Comparison of ENCODE assay signal across 38 cellular contexts in the genomic region with DNA sequence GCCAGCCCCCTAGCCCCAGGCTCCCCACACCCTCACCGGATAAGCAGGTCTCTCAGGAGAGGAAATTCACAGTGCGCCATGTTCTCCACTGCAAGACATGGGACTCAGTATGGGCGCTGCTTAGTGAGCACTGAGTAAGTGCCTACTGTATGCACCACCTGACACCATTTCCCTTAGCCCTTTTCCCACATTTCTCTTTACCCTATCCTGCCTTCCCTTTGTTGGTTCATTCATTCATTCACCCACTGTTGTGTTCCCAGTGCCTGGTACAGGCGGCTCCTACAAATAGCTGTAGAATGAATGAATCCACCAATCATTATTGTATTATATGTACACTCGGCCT. TPM values are rescaled to one million over a fixed set of nuclear protein-coding genes. Genes with fewer than 3 reads are reported as not detected.
"Had no signal": no experiment of that assay in that cellular context is flagged by ENCODE, and none has a peak within 500 bp of the region (broad histone marks: within the 10 kb centered on the region; RNA-seq: fewer than 3 reads in every experiment).

No MANE protein-coding gene starts in this region.

- H3K4me2 ChIP-seq: KMS-11 had no signal

- H3K9me3 ChIP-seq: MG63 had no signal

- H3K4me3 ChIP-seq: MG63 had no signal

- H3K36me3 ChIP-seq: MG63 had no signal

- DNase-seq: Karpas-422, Kasumi-1, MG63, MM.1S, NCI-H1048, NCI-H1092, NCI-H1092 treated with DMSO at 0.1 percent for 48 hours, NCI-H1105, NCI-H1105 treated with DMSO at 0.1 percent for 48 hours, NCI-H1417, NCI-H1417 treated with DMSO at 0.1 percent for 48 hours, NCI-H1436, NCI-H1436 treated with DMSO at 0.1 percent for 48 hours, NCI-H146, NCI-H1694, NCI-H1694 treated with DMSO at 0.1 percent for 48 hours, NCI-H187, NCI-H187 treated with DMSO at 0.1 percent for 48 hours, NCI-H1930, NCI-H2029, NCI-H2029 treated with DMSO at 0.1 percent for 48 hours, NCI-H2081, NCI-H2081 treated with DMSO at 0.1 percent for 48 hours, NCI-H2107, NCI-H2171, NCI-H2171 treated with DMSO at 0.1 percent for 48 hours, NCI-H2227 treated with DMSO at 0.1 percent for 48 hours, NCI-H226, NCI-H345, NCI-H446, NCI-H446 treated with DMSO at 0.1 percent for 48 hours, NCI-H510A, NCI-H510A treated with DMSO at 0.1 percent for 48 hours had no signal

- H3K27ac ChIP-seq: KMS-11 had no signal

- H3K27me3 ChIP-seq: MG63 had no signal

- H3K9ac ChIP-seq: KMS-11 had no signal

RNA-seq across cellular contexts. Expression of gene SEPTIN12, which starts 10.1 kb away (rescaled TPM):
- total RNA-seq: LHCN-M2, M059J, MCF 10A, NCI-H460 had no signal

RNA-seq across cellular contexts. Expression of gene SMIM22, which starts 17.1 kb away (rescaled TPM):
- total RNA-seq: LHCN-M2, M059J, NCI-H460 had no signal
